In genomic region chr14:102138935-102139247, GRCh38 we compare ENCODE assay signal across 8 cellular contexts. TPM values are rescaled to one million over a fixed set of nuclear protein-coding genes. Genes with fewer than 3 reads are reported as not detected.
DNase-seq lines count a peak whose midpoint lies in the region; ATAC-seq and TF ChIP-seq lines count a peak whose summit lies in the region.

No MANE protein-coding gene starts in this region.

- H3K4me1 Mint-ChIP-seq in neural crest cell = peaks cover 26% of the 10 kb centered on the region

- H3K36me3 Mint-ChIP-seq in neural crest cell (ENCODE audit: low read depth) = peaks cover 8% of the 10 kb centered on the region

- no peak for TF ChIP-seq CTCF in epithelial cell of esophagus (IDR thresholded peaks at IDR 0.05; ENCODE audit: insufficient read depth, low read depth, low read length, missing control alignments)
- TF ChIP-seq CTCF in neural crest cell (conservative IDR thresholded peaks at IDR 0.05) = no peak
- no peak for TF ChIP-seq CTCF in GM20000 (IDR thresholded peaks at IDR 0.05; ENCODE audit: extremely low read depth, missing control alignments)

- ATAC-seq in GM18870 (IDR thresholded peaks at IDR 0.05; ENCODE audit: unreplicated experiment) = no peak

- DNase-seq in NCI-H1694 (lab: John Stamatoyannopoulos, UW) (peak; percentile 70), NCI-H1694 treated with DMSO at 0.1 percent for 48 hours (lab: John Stamatoyannopoulos, UW) (no peak), OCI-M1 (lab: John Stamatoyannopoulos, UW) (peak; percentile 65), epithelial cell of esophagus (ENCODE audit: low read depth) (no peak), neural crest cell (ENCODE audit: low read depth, low spot score) (no peak), GM20000 (ENCODE audit: low spot score) (no peak), amniotic stem cell (lab: John Stamatoyannopoulos, UW) (no peak)

- peak overlapping the region; percentile 92 for H3K4me3 ChIP-seq in epithelial cell of esophagus (ENCODE audit: low read length)

- peaks cover 2% of the 10 kb centered on the region for H3K9me3 Mint-ChIP-seq in neural crest cell

- peak overlapping the region; percentile 100 for H3K4me3 Mint-ChIP-seq in neural crest cell

- no peak overlapping the region for H3K27ac Mint-ChIP-seq in neural crest cell (ENCODE audit: unreplicated experiment)

- peaks cover 14% of the 10 kb centered on the region for H3K27me3 Mint-ChIP-seq in neural crest cell (ENCODE audit: low read depth)

RNA-seq across cellular contexts. Expression of gene WDR20, which starts 0.8 kb away (rescaled TPM):
- total RNA-seq in neural crest cell = 28.2 and 30.2 TPM in 2 replicates

RNA-seq across cellular contexts. Expression of gene HSP90AA1, which starts 52.0 kb away (rescaled TPM):
- total RNA-seq in neural crest cell = 760 and 771 TPM in 2 replicates

Comparison
In these comparisons a context has a peak if more than half of its experiments do, and no peak if none do; other contexts are left out.
1. DNase-seq: peak in NCI-H1694 (single experiment) and OCI-M1 (single experiment); none in NCI-H1694 treated with DMSO at 0.1 percent for 48 hours (single experiment), epithelial cell of esophagus (single experiment), neural crest cell (single experiment), GM20000 (single experiment) and amniotic stem cell (single experiment).